ENCODE assay signal across 15 cellular contexts in the genomic region with DNA sequence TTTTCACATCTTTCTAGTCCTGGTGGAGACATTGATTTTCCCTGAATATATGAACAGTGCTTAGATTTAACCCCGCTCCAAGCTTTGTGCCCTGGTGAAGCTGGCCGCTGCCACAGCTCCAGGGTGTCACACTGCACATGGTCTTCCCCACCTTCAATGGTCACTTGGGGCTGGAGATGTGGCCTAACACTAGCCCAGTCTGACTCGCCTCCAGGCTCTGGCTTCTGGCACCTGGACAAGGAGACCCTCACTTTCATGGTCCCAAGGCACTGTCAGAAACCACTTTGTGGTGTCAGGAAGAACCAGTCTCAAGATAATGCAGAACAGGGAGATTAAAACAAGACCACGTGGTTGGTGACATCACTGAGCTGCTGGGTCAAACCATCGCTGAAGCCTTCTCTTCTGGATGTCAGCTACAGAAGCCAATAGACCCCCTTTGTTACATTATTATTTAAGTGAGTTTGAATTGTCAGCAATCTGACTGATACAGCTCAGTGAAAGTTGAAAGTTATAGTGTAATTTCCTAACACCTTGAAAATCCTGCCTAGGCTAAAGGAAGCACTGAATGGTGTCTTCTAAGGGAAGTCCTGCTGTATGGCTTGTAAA. TPM values are rescaled to one million over a fixed set of nuclear protein-coding genes. Genes with fewer than 3 reads are reported as not detected.
DNase-seq lines count a peak whose midpoint lies in the region; ATAC-seq and TF ChIP-seq lines count a peak whose summit lies in the region.
"Had no signal": no experiment of that assay in that cellular context is flagged by ENCODE, and none has a peak within 500 bp of the region (broad histone marks: within the 10 kb centered on the region; RNA-seq: fewer than 3 reads in every experiment).

No MANE protein-coding gene starts in this region.

- TF ChIP-seq POLR2A in transverse colon (IDR thresholded peaks at IDR 0.05) = no peak
- TF ChIP-seq POLR2A in gastroesophageal sphincter (IDR thresholded peaks at IDR 0.05) = no peak

- TF ChIP-seq EP300 in transverse colon (IDR thresholded peaks at IDR 0.05; ENCODE audit: low read depth) (no peak), gastroesophageal sphincter (IDR thresholded peaks at IDR 0.05) (no peak)

- TF ChIP-seq CTCF in transverse colon (IDR thresholded peaks at IDR 0.05) (no peak), gastroesophageal sphincter (IDR thresholded peaks at IDR 0.05) (no peak)

- WGBS in transverse colon (ENCODE audit: low coverage in 1 of 2), 2 donors = 76 to 100% methylated on average over 1 to 5 of the region's 5 CpGs
- WGBS in gastroesophageal sphincter (ENCODE audit: low coverage in 1 of 2), 2 donors = 84% methylated on average over 5 of the region's 5 CpGs; no CpG with 5 or more reads in 1 of the 2 donors

- H3K4me1 ChIP-seq in transverse colon = no peaks in the 10 kb centered on the region
- no peaks in the 10 kb centered on the region for H3K4me1 ChIP-seq in gastroesophageal sphincter
- H3K4me1 ChIP-seq: A549 had no signal

- in situ Hi-C loops in transverse colon (cut with MboI; ENCODE audit: low pct_ligation_motif_present in 1 of 4, low pct_unique_long_range_greater_than_20kb in 1 of 4, low sequenced_read_pairs in 3 of 4) = no loop called here

- no peaks in the 10 kb centered on the region for H3K9me3 ChIP-seq in transverse colon
- H3K9me3 ChIP-seq in gastroesophageal sphincter = no peaks in the 10 kb centered on the region
- H3K9me3 ChIP-seq: A549 had no signal

- no peak overlapping the region for H3K27ac ChIP-seq in transverse colon
- no peak overlapping the region for H3K27ac ChIP-seq in gastroesophageal sphincter
- H3K27ac ChIP-seq: A549, neutrophil, stomach had no signal

- no peaks in the 10 kb centered on the region for H3K36me3 ChIP-seq in transverse colon
- H3K36me3 ChIP-seq in gastroesophageal sphincter = no peaks in the 10 kb centered on the region
- H3K36me3 ChIP-seq: neutrophil, stomach had no signal

- H3K27me3 ChIP-seq in transverse colon (no peaks in the 10 kb centered on the region), gastroesophageal sphincter (peaks cover 69% of the 10 kb centered on the region)

- intact Hi-C loops in transverse colon (cut with DNase I; ENCODE audit: low total_unique reads) = no loop called here

- DNase-seq in activated effector memory CD4-positive, alpha-beta T cell treated with anti-CD3 and anti-CD28 coated beads, Interleukin-2, amount 50 U/mL, for 16 hours = peak; percentile 41
- no peak for DNase-seq in activated effector memory CD4-positive, alpha-beta T cell treated with Interleukin-2 at 50 U/mL for 16 hours
- DNase-seq in NOMO-1 treated with dmso at 0.1 percent for 144 hours (lab: John Stamatoyannopoulos, UW; ENCODE audit: unreplicated experiment) (peak; percentile 20), transverse colon (peak; percentile 1)
- DNase-seq: activated T-cell treated with anti-CD3 and anti-CD28 coated beads, Interleukin-2, amount 50 U/mL, for 4 hours; DND-41; NCI-H1930; stomach had no signal

- ATAC-seq in HG02840 (IDR thresholded peaks at IDR 0.05; ENCODE audit: low FRiP score, unreplicated experiment) (peak; percentile 25), GM18867 (IDR thresholded peaks at IDR 0.05; ENCODE audit: unreplicated experiment) (no peak), gastroesophageal sphincter (no peak), HG02571 (IDR thresholded peaks at IDR 0.05; ENCODE audit: unreplicated experiment) (no peak)
- ATAC-seq: A549, Panc1 had no signal

- H3K4me3 ChIP-seq in transverse colon (no peak overlapping the region), gastroesophageal sphincter (no peak overlapping the region)
- H3K4me3 ChIP-seq: A549, stomach had no signal

RNA-seq across cellular contexts. Expression of a gene that starts 55.1 kb away (rescaled TPM):
- 100 to 1,000 TPM in 1 of 4 donors, 10 to 100 TPM in 3; 30.6 to 120 (median 49.3) TPM for total RNA-seq in transverse colon
- total RNA-seq in gastroesophageal sphincter = 10 to 100 TPM; 16.7 to 25.3 (median 21.6) TPM
